In the genomic region with DNA sequence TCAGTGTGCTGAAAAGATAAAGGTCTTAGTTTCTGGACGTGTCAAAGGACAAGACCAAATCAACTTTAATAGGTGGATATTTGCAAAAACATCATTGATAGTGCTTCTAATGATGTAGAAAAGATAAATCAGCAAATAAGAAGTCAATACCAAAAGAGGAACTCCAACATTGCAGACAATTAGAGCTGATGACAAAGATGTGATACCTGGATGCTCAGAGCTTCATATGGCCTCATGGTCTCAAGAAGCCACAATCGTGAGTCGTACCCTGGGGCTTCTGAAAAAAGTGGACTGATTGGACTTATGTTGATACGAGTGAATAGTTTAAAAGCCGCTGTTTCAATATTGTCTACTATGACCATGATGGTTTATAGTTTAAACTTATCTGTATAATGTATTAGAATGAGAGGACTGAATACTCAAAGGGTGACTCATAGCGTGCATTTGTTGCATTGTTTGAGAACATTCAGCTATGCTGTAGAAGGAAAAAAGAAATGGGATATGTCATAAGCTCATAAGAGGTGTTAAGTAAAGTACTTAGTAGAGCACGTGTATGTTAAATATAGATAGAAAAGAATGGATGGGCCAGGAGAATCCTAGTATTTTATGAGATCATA, we compare ENCODE assay signal across 13 cellular contexts. TPM values are rescaled to one million over a fixed set of nuclear protein-coding genes. Genes with fewer than 3 reads are reported as not detected.
DNase-seq lines count a peak whose midpoint lies in the region; ATAC-seq and TF ChIP-seq lines count a peak whose summit lies in the region.
"Had no signal": no experiment of that assay in that cellular context is flagged by ENCODE, and none has a peak within 500 bp of the region (broad histone marks: within the 10 kb centered on the region; RNA-seq: fewer than 3 reads in every experiment).

No MANE protein-coding gene starts in this region.

- TF ChIP-seq EP300 in SK-N-SH (IDR thresholded peaks at IDR 0.05; ENCODE audit: borderline replicate concordance in 1 of 2, low read depth in 1 of 2, low read length in 1 of 2): no peak

- H3K4me3 ChIP-seq in A673 (ENCODE audit: low read depth, low read length, poor library complexity, severe bottlenecking): no peak overlapping the region
- H3K4me3 ChIP-seq in SK-N-SH (ENCODE audit: low read depth in 2 of 2, low read length in 1 of 2): no peak overlapping the region
- H3K4me3 ChIP-seq in foreskin fibroblast (ENCODE audit: low read depth in 1 of 2, low read length in 2 of 2): no peak overlapping the region
- H3K4me3 ChIP-seq: BLaER1 treated with 17β-estradiol and CSF1 and Interleukin-3, amounts not matched to agents 10 nM and 100 nM had no signal

- peak; percentile 27 for DNase-seq in A673 (ENCODE audit: low spot score)
- peak; percentile 70 for DNase-seq in EL
- DNase-seq in SK-N-SH: no peak
- DNase-seq in foreskin fibroblast: peak; percentile 21 to 52
- no peak for DNase-seq in chondrocyte (ENCODE audit: low spot score)
- DNase-seq in activated gamma-delta T cell (lab: John Stamatoyannopoulos, UW): no peak
- no peak for DNase-seq in GM20000 (ENCODE audit: low spot score)
- DNase-seq: activated CD8-positive, alpha-beta memory T cell treated with anti-CD3 and anti-CD28 coated beads for 24 hours; H9; hypothalamus; NCI-H1694 treated with DMSO at 0.1 percent for 48 hours had no signal

- no peaks in the 10 kb centered on the region for H4K20me1 ChIP-seq in SK-N-SH (ENCODE audit: insufficient read depth)
- H4K20me1 ChIP-seq: BLaER1 treated with 17β-estradiol and CSF1 and Interleukin-3, amounts not matched to agents 10 nM and 100 nM had no signal

- H3K9ac ChIP-seq in SK-N-SH: no peak overlapping the region
- H3K9ac ChIP-seq: BLaER1 treated with 17β-estradiol and CSF1 and Interleukin-3, amounts not matched to agents 10 nM and 100 nM had no signal

- H3K4me3 Mint-ChIP-seq in chondrocyte (ENCODE audit: unreplicated experiment): no peak overlapping the region
- H3K4me3 Mint-ChIP-seq: H9 had no signal

- H3K79me2 ChIP-seq in SK-N-SH (ENCODE audit: insufficient read depth): no peaks in the 10 kb centered on the region; the same call in 1 of the 2 replicates

- no peaks in the 10 kb centered on the region for H3K9me3 ChIP-seq in A673 (ENCODE audit: low read depth, low read length, poor library complexity, severe bottlenecking)
- peaks cover 6% of the 10 kb centered on the region for H3K9me3 ChIP-seq in SK-N-SH

- WGBS in SK-N-SH (ENCODE audit: low lambda C conversion rate): 83% methylated on average over 7 of the region's 7 CpGs

- CTCF ChIA-PET in A673 (lab: Charles Lee): interaction anchor here (0.5 to 1.5 kb wide), 2 partner anchors 11 to 134 kb away, joined by 3 to 9 read pairs; no protein-coding TSS in a partner anchor
- CTCF ChIA-PET in SK-N-SH (lab: Yijun Ruan, JAX): interaction anchor here (1.6 to 3.7 kb wide), 8 partner anchors 8 to 137 kb away, joined by 4 to 60 read pairs (median 10); no protein-coding TSS in a partner anchor

- H3K36me3 ChIP-seq in A673 (ENCODE audit: insufficient read depth, low read length, poor library complexity, severe bottlenecking) (no peaks in the 10 kb centered on the region), SK-N-SH (replicated peaks in 1 of 2; ENCODE audit: control insufficient read depth in 1 of 2, insufficient read depth in 2 of 2, low read length in 1 of 2) (no peaks in the 10 kb centered on the region)

- H3K27me3 ChIP-seq in A673 (replicated peaks; ENCODE audit: insufficient read depth, low read depth, low read length, poor library complexity) (no peaks in the 10 kb centered on the region), SK-N-SH (ENCODE audit: insufficient read depth) (no peaks in the 10 kb centered on the region)
- H3K27me3 ChIP-seq: BLaER1 treated with 17β-estradiol and CSF1 and Interleukin-3, amounts not matched to agents 10 nM and 100 nM had no signal

- TF ChIP-seq CTCF in A673 (conservative IDR thresholded peaks at IDR 0.05; ENCODE audit: low read depth, low read length): no peak
- TF ChIP-seq CTCF in SK-N-SH (IDR thresholded peaks at IDR 0.05): no peak
- TF ChIP-seq CTCF in foreskin fibroblast (IDR thresholded peaks at IDR 0.05; ENCODE audit: low read depth, low read length): no peak
- no peak for TF ChIP-seq CTCF in chondrocyte (IDR thresholded peaks at IDR 0.05)
- no peak for TF ChIP-seq CTCF in GM20000 (IDR thresholded peaks at IDR 0.05; ENCODE audit: extremely low read depth, missing control alignments)

- no peak overlapping the region for H3K4me2 ChIP-seq in SK-N-SH

- H3F3A ChIP-seq in SK-N-SH (replicated peaks; ENCODE audit: insufficient read depth): no peaks in the 10 kb centered on the region

- POLR2A ChIA-PET in A673 (lab: Charles Lee; ENCODE audit: low non-redundant PET) (no interaction called here), SK-N-SH (lab: Yijun Ruan, JAX) (no interaction called here)

- H3K4me1 ChIP-seq in A673 (ENCODE audit: insufficient read depth, low read length, poor library complexity, severe bottlenecking): no peaks in the 10 kb centered on the region
- H3K4me1 ChIP-seq in SK-N-SH (ENCODE audit: control insufficient read depth in 1 of 2, insufficient read depth in 2 of 2, low read depth in 1 of 2, low read length in 1 of 2): peaks cover 0 to 8% of the 10 kb centered on the region in 2 experiments; a peak in 1 of 4 replicates

- H3K9me2 ChIP-seq in SK-N-SH: no peaks in the 10 kb centered on the region

- BruUV-seq in A673 (replicated peaks; lab: Mats Ljungman, UMichigan): no TSS peak

- no peak overlapping the region for H3K27ac ChIP-seq in A673 (ENCODE audit: low read depth, low read length, poor library complexity, severe bottlenecking)
- H3K27ac ChIP-seq in SK-N-SH (ENCODE audit: low read depth in 2 of 2, low read length in 1 of 2): no peak overlapping the region

- H3K27me3 Mint-ChIP-seq in chondrocyte (ENCODE audit: low read depth): no peaks in the 10 kb centered on the region

- no peak for ATAC-seq in GM18517 (IDR thresholded peaks at IDR 0.05; ENCODE audit: unreplicated experiment)

- peaks cover 6% of the 10 kb centered on the region for H3K36me3 Mint-ChIP-seq in chondrocyte (ENCODE audit: low read depth)

- intact Hi-C loops in A673 (cut with micrococcal nuclease; ENCODE audit: unreplicated experiment): loop anchor here (1.0 kb wide), 1 partner anchor 56 kb away; no protein-coding TSS in a partner anchor

- TF ChIP-seq RAD21 in SK-N-SH (IDR thresholded peaks at IDR 0.05; ENCODE audit: low read length): no peak

- H2AFZ ChIP-seq in SK-N-SH (ENCODE audit: low read depth): 0 out of 2 replicates have a peak overlapping the region, but pooled peaks have one; percentile 18

- H3K9me3 Mint-ChIP-seq in chondrocyte (ENCODE audit: low read depth): peaks cover 21% of the 10 kb centered on the region

- peaks cover 11% of the 10 kb centered on the region for H3K4me1 Mint-ChIP-seq in chondrocyte (ENCODE audit: low read depth)

- H3K27ac Mint-ChIP-seq in chondrocyte (ENCODE audit: unreplicated experiment): no peak overlapping the region

TF ChIP-seq in SK-N-SH, 30 proteins besides CTCF, POLR2A, EP300 and RAD21:
- TF ChIP-seq FOSL2 (IDR thresholded peaks at IDR 0.05; ENCODE audit: borderline replicate concordance, low read depth) (peak; percentile 10; the same call in 1 of the 2 replicates), RFX5 (IDR thresholded peaks at IDR 0.05; ENCODE audit: low read length) (no peak)

RNA-seq across cellular contexts. Expression of a gene that starts 54.6 kb away (rescaled TPM):
- total RNA-seq in A673 (2021) (0.17 and 0.37 TPM in 2 replicates), chondrocyte (0.62 to 1.9 TPM (median 0.92 TPM) in 3 replicates)
- 0.05 TPM in 2 replicates for polyA plus RNA-seq in SK-N-SH (2012; rRNA removed)
- polyA plus RNA-seq in SK-N-SH (2012; cell fraction: cytosol; rRNA removed): 0.05 and 0.10 TPM in 2 replicates
- 0.05 and 0.13 TPM in 2 replicates for polyA plus RNA-seq in SK-N-SH (2012; cell fraction: nucleus; rRNA removed)

Comparison
In these comparisons a context has a peak if more than half of its experiments do, and no peak if none do; other contexts are left out.
1. DNase-seq: peak in A673 (single experiment), EL (single experiment) and foreskin fibroblast (2 of 2); none in SK-N-SH (single experiment), chondrocyte (single experiment), activated gamma-delta T cell (single experiment) and GM20000 (single experiment).